Comparison of ENCODE assay signal across 17 cellular contexts in the genomic region with DNA sequence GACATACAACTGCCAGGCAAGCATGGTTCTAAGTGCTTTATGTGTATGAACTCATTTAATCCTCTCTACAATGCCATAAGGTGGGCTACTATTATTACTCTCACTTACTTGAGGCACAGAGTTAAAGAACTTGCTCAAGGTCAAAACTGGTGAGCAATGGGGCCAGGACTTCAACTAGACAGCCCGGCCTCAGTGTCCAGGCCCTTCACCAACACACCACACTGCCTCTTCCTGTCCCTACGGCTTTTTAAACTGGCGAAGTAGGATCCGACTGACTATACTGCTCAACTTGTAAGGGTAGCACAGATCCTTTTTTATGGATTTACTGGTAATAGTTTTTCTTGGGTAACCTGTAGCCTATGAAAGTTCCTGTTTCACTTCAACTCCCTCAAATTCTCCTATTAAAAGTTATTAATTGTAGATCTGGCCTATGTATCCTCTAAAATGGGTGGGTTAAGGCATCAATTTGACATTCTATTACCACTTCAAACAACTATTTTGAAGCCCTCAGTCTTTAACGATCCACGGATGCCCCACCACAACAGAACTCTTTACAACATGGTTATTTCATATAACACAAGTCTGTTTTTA. TPM values are rescaled to one million over a fixed set of nuclear protein-coding genes. Genes with fewer than 3 reads are reported as not detected.
DNase-seq lines count a peak whose midpoint lies in the region; FAIRE-seq and TF ChIP-seq lines count a peak whose summit lies in the region.
"Had no signal": no experiment of that assay in that cellular context is flagged by ENCODE, and none has a peak within 500 bp of the region (broad histone marks: within the 10 kb centered on the region; RNA-seq: fewer than 3 reads in every experiment).

No MANE protein-coding gene starts in this region.

- H3K9ac ChIP-seq in trophoblast cell (ENCODE audit: low read length), result no peak overlapping the region

- H3K27ac Mint-ChIP-seq in Calu3 (ENCODE audit: unreplicated experiment), result peak overlapping the region; percentile 100
- H3K27ac Mint-ChIP-seq: activated CD4-positive, alpha-beta memory T cell treated with anti-CD3 and anti-CD28 coated beads, Interleukin-2, amount 10 ng/mL, durations not matched to agents 7 days and 5 days; dendritic cell treated with granulocyte-macrophage colony-stimulating factor and Interleukin-4, amounts not matched to agents 40 ng/mL and 50 ng/mL, for 4 days; memory B cell; T-helper 17 cell had no signal

- CTCF ChIA-PET in Calu3 (lab: Charles Lee), result no interaction called here

- peak overlapping the region; percentile 76 for H3K4me2 ChIP-seq in trophoblast cell (ENCODE audit: low read length)

- BruUV-seq in Calu3 (replicated peaks; lab: Mats Ljungman, UMichigan), result no TSS peak

- peaks cover 22% of the 10 kb centered on the region for H3K79me2 ChIP-seq in trophoblast cell (ENCODE audit: control insufficient read depth, insufficient read depth, low read length, poor library complexity)

- no peak overlapping the region for H2AFZ ChIP-seq in trophoblast cell (ENCODE audit: insufficient read depth, low read length, poor library complexity)

- peaks cover 4 to 13% of the 10 kb centered on the region in 2 experiments for H3K4me1 ChIP-seq in trophoblast cell (ENCODE audit: control insufficient read depth in 1 of 2, insufficient read depth in 2 of 2, low read length in 2 of 2)

- in situ Hi-C loops in astrocyte of the cerebellum (cut with HindIII; ENCODE audit: low sequenced_read_pairs), result loop anchor here (25.0 kb wide), 1 partner anchor 109 kb away; no protein-coding TSS in a partner anchor

- no peak overlapping the region for H3K23ac ChIP-seq in trophoblast cell (ENCODE audit: low read length)

- peak overlapping the region; percentile 0 for H3K27ac ChIP-seq in trophoblast cell (ENCODE audit: low read depth, low read length)

- no peaks in the 10 kb centered on the region for H3K27me3 ChIP-seq in trophoblast cell (ENCODE audit: insufficient read depth, low read length)

- H4K91ac ChIP-seq in trophoblast cell (ENCODE audit: low read depth, low read length), result no peak overlapping the region

- peaks cover 0 to 2% of the 10 kb centered on the region in 2 experiments for H3K36me3 ChIP-seq in trophoblast cell (ENCODE audit: control insufficient read depth in 1 of 2, insufficient read depth in 2 of 2, low read length in 2 of 2)

- no peak overlapping the region for H4K8ac ChIP-seq in trophoblast cell (ENCODE audit: low read depth, low read length)

- FAIRE-seq in frontal cortex (lab: Jason Lieb, UNC), result no peak
- FAIRE-seq: GM12891 had no signal

- H3K36me3 Mint-ChIP-seq in Calu3 (ENCODE audit: insufficient read depth, unreplicated experiment), result peaks cover 92% of the 10 kb centered on the region

- no peaks in the 10 kb centered on the region for H3K9me3 Mint-ChIP-seq in Calu3 (ENCODE audit: low read depth, unreplicated experiment)
- H3K9me3 Mint-ChIP-seq: activated CD4-positive, alpha-beta memory T cell treated with anti-CD3 and anti-CD28 coated beads, Interleukin-2, amount 10 ng/mL, durations not matched to agents 7 days and 5 days; dendritic cell treated with granulocyte-macrophage colony-stimulating factor and Interleukin-4, amounts not matched to agents 40 ng/mL and 50 ng/mL, for 4 days; memory B cell had no signal

- H3K18ac ChIP-seq in trophoblast cell (ENCODE audit: low read length), result no peak overlapping the region

- H3K4me1 Mint-ChIP-seq in Calu3 (ENCODE audit: low read depth, unreplicated experiment), result peaks cover 34% of the 10 kb centered on the region

- no peak overlapping the region for H4K12ac ChIP-seq in trophoblast cell (ENCODE audit: low read depth, low read length)

- H3K4me3 ChIP-seq in astrocyte of the cerebellum (ENCODE audit: low read depth, low read length) (peak overlapping the region; percentile 92), fibroblast of villous mesenchyme (ENCODE audit: low read depth, low read length) (peak overlapping the region; percentile 98), trophoblast cell (ENCODE audit: low read depth, low read length) (no peak overlapping the region)

- TF ChIP-seq CTCF in Calu3 (IDR thresholded peaks at IDR 0.05; ENCODE audit: unreplicated experiment) (no peak), astrocyte of the cerebellum (IDR thresholded peaks at IDR 0.05; ENCODE audit: low read depth, low read length, missing control alignments) (no peak), fibroblast of villous mesenchyme (IDR thresholded peaks at IDR 0.05; ENCODE audit: insufficient read depth, low read depth, low read length) (no peak)

- H3K27me3 Mint-ChIP-seq in Calu3 (ENCODE audit: unreplicated experiment), result no peaks in the 10 kb centered on the region

- no peak overlapping the region for H2AK5ac ChIP-seq in trophoblast cell (ENCODE audit: low read length)

- peaks cover under 1% of the 10 kb centered on the region for H3K9me3 ChIP-seq in trophoblast cell (ENCODE audit: insufficient read depth, low read depth, low read length)

- no peak overlapping the region for H3K14ac ChIP-seq in trophoblast cell (ENCODE audit: low read length)

- no peak overlapping the region for H2BK120ac ChIP-seq in trophoblast cell (ENCODE audit: insufficient read depth, low read length, poor library complexity)

- no peak for DNase-seq in Calu3
- DNase-seq in astrocyte of the cerebellum (ENCODE audit: low read depth), result no peak
- peak; percentile 50 for DNase-seq in fibroblast of villous mesenchyme (ENCODE audit: low read depth)
- DNase-seq in trophoblast cell, result no peak
- DNase-seq in LoVo (ENCODE audit: low spot score), result no peak
- DNase-seq in amygdala (lab: John Stamatoyannopoulos, UW), result no peak
- no peak for DNase-seq in DMS53 treated with DMSO at 0.1 percent for 48 hours (lab: John Stamatoyannopoulos, UW; ENCODE audit: unreplicated experiment)
- DNase-seq in frontal cortex (ENCODE audit: low spot score in 2 of 2), result no peak
- DNase-seq: activated CD4-positive, alpha-beta memory T cell treated with anti-CD3 and anti-CD28 coated beads, Interleukin-2, amount 10 ng/mL, durations not matched to agents 7 days and 5 days; activated gamma-delta T cell treated with Interleukin-2 at 50 U/mL for 16 hours; DMS53; retina; T-helper 17 cell had no signal

- H2BK5ac ChIP-seq in trophoblast cell (ENCODE audit: low read depth, low read length, poor library complexity), result no peak overlapping the region

- no CpG with 5 or more reads among the region's 6 CpGs for WGBS in trophoblast cell (ENCODE audit: extremely low coverage, insufficient coverage, insufficient read length)

- H3K4ac ChIP-seq in trophoblast cell (ENCODE audit: low read depth, low read length), result peak overlapping the region; percentile 71

- peak overlapping the region; percentile 97 for H3K4me3 Mint-ChIP-seq in Calu3 (ENCODE audit: low read depth, unreplicated experiment)
- H3K4me3 Mint-ChIP-seq: activated CD4-positive, alpha-beta memory T cell treated with anti-CD3 and anti-CD28 coated beads, Interleukin-2, amount 10 ng/mL, durations not matched to agents 7 days and 5 days; dendritic cell treated with granulocyte-macrophage colony-stimulating factor and Interleukin-4, amounts not matched to agents 40 ng/mL and 50 ng/mL, for 4 days; memory B cell; T-helper 17 cell had no signal

- H2BK12ac ChIP-seq in trophoblast cell (ENCODE audit: low read length), result no peak overlapping the region

- peaks cover 20% of the 10 kb centered on the region for H3K79me1 ChIP-seq in trophoblast cell (ENCODE audit: low read length)

- intact Hi-C loops in Calu3 (cut with micrococcal nuclease; ENCODE audit: unreplicated experiment), result no loop called here

RNA-seq across cellular contexts. Expression of a gene that starts 4.3 kb away (rescaled TPM):
- total RNA-seq in Calu3 (2022) (74.9 and 83.0 TPM in 2 replicates), fibroblast of villous mesenchyme (34.8 and 70.4 TPM in 2 replicates), frontal cortex (20.4 TPM)
- 267 and 277 TPM in 2 replicates for polyA plus RNA-seq in trophoblast cell (2013)
- total RNA-seq: OCI-LY7 had no signal
